Comparison of ENCODE assay signal across 8 cellular contexts in the genomic region with DNA sequence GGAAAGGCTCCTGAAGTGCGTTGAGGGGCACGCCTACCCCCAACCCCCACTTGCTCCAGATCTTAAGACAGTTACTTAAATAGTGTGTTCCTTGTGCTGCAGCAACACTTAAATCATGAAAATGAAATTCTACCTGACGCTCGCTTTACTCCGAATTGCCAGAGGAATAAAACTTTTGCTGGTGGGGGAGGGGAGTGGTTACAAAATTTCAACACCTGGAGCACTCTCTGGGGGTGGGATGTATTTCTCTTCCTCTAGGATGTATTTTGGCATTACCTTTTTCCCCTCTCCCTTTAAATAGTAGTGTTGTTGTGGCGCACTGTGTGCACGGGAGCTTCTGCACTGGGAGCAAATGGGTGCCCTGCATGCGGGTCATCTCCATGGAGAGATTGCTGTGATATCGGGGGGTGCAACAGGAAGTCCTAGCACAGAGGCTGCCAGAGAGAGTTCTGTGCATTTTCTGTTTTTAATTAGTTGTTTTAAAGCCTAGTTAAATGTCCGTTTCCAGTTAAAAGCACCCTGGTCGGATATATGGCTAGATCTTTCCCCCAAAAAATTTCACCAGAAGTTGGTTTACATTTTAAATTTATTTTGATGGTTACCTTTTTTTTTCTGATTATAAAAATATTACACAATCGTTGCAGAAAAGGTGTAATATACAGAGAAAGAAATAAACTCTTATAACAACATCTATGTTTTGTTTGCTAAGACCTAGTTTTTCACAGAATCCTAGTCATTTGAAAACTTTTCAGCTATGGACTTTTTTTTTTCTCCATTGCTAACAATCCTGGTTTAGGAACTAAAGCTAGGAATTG.
DNase-seq lines count a peak whose midpoint lies in the region; ATAC-seq and TF ChIP-seq lines count a peak whose summit lies in the region.

No MANE protein-coding gene starts in this region.

- H3K36me3 Mint-ChIP-seq in activated naive CD4-positive, alpha-beta T cell treated with anti-CD3 and anti-CD28 coated beads, Interleukin-2, amount 50 U/mL, for 24 hours = no peaks in the 10 kb centered on the region
- H3K36me3 Mint-ChIP-seq in activated B cell treated with CpG ODN at 0.5 μM for 24 hours (ENCODE audit: low read depth) = no peaks in the 10 kb centered on the region

- H3K27ac ChIP-seq in stomach smooth muscle (ENCODE audit: low read length) = peak overlapping the region; percentile 46

- POLR2A ChIA-PET in activated B cell treated with CpG ODN at 0.5 μM for 24 hours (lab: Charles Lee) = no interaction called here

- no peak for DNase-seq in activated naive CD4-positive, alpha-beta T cell treated with Interleukin-2 at 50 U/mL for 16 hours
- DNase-seq in activated B cell treated with CpG ODN at 0.5 μM for 24 hours (no peak), RKO (ENCODE audit: low spot score) (no peak), epidermal melanocyte (ENCODE audit: insufficient read length, low spot score) (no peak)
- no peak for DNase-seq in stimulated activated CD4-positive, alpha-beta T cell treated with anti-CD3 and anti-CD28 coated beads, Interleukin-4, amount 100 ng/mL, for 24 hours

- peak overlapping the region; percentile 75 for H3K4me3 Mint-ChIP-seq in activated naive CD4-positive, alpha-beta T cell treated with anti-CD3 and anti-CD28 coated beads, Interleukin-2, amount 50 U/mL, for 24 hours
- H3K4me3 Mint-ChIP-seq in activated B cell treated with CpG ODN at 0.5 μM for 24 hours = peak overlapping the region; percentile 59

- H3K4me1 Mint-ChIP-seq in activated naive CD4-positive, alpha-beta T cell treated with anti-CD3 and anti-CD28 coated beads, Interleukin-2, amount 50 U/mL, for 24 hours = peaks cover 17% of the 10 kb centered on the region
- peaks cover 16% of the 10 kb centered on the region for H3K4me1 Mint-ChIP-seq in activated B cell treated with CpG ODN at 0.5 μM for 24 hours

- intact Hi-C loops in activated B cell treated with CpG ODN at 0.5 μM for 24 hours (cut with micrococcal nuclease) = no loop called here

- no peaks in the 10 kb centered on the region for H3K36me3 ChIP-seq in stomach smooth muscle (ENCODE audit: control insufficient read depth in 2 of 2, insufficient read depth in 2 of 2, low read length in 2 of 2)

- no peak for TF ChIP-seq CTCF in activated B cell treated with CpG ODN at 0.5 μM for 24 hours (IDR thresholded peaks at IDR 0.05)

- peaks cover 57% of the 10 kb centered on the region for H3K27me3 Mint-ChIP-seq in activated naive CD4-positive, alpha-beta T cell treated with anti-CD3 and anti-CD28 coated beads, Interleukin-2, amount 50 U/mL, for 24 hours
- H3K27me3 Mint-ChIP-seq in activated B cell treated with CpG ODN at 0.5 μM for 24 hours = peaks cover 58% of the 10 kb centered on the region

- H3K9me3 ChIP-seq in iPS-18c (ENCODE audit: control insufficient read depth, insufficient read depth, low read length) (no peaks in the 10 kb centered on the region), stomach smooth muscle (ENCODE audit: control insufficient read depth in 2 of 2, low read length in 2 of 2) (no peaks in the 10 kb centered on the region)

- CTCF ChIA-PET in activated B cell treated with CpG ODN at 0.5 μM for 24 hours (lab: Charles Lee) = no interaction called here

- no peaks in the 10 kb centered on the region for H3K9me3 Mint-ChIP-seq in activated naive CD4-positive, alpha-beta T cell treated with anti-CD3 and anti-CD28 coated beads, Interleukin-2, amount 50 U/mL, for 24 hours
- no peaks in the 10 kb centered on the region for H3K9me3 Mint-ChIP-seq in activated B cell treated with CpG ODN at 0.5 μM for 24 hours

- no peak for ATAC-seq in activated B cell treated with CpG ODN at 0.5 μM for 24 hours (ENCODE audit: low read depth)

- H3K4me1 ChIP-seq in stomach smooth muscle (ENCODE audit: control insufficient read depth, insufficient read depth, low read length) = peaks cover 28% of the 10 kb centered on the region

- no peak overlapping the region for H3K27ac Mint-ChIP-seq in activated naive CD4-positive, alpha-beta T cell treated with anti-CD3 and anti-CD28 coated beads, Interleukin-2, amount 50 U/mL, for 24 hours
- no peak overlapping the region for H3K27ac Mint-ChIP-seq in activated B cell treated with CpG ODN at 0.5 μM for 24 hours

- peak overlapping the region; percentile 76 for H3K4me3 ChIP-seq in iPS-18c (ENCODE audit: insufficient read depth, low read depth, low read length)
- peak overlapping the region; percentile 58 to 80 for H3K4me3 ChIP-seq in stomach smooth muscle (ENCODE audit: low read length in 2 of 2)

- H3K27me3 ChIP-seq in stomach smooth muscle (ENCODE audit: control insufficient read depth in 1 of 2, insufficient read depth in 2 of 2, low read length in 2 of 2) = no peaks in the 10 kb centered on the region

- peak overlapping the region; percentile 65 to 80 for H3K9ac ChIP-seq in stomach smooth muscle (ENCODE audit: low read length in 2 of 2)
